13 cellular contexts compared by ENCODE assay signal in the genomic region with DNA sequence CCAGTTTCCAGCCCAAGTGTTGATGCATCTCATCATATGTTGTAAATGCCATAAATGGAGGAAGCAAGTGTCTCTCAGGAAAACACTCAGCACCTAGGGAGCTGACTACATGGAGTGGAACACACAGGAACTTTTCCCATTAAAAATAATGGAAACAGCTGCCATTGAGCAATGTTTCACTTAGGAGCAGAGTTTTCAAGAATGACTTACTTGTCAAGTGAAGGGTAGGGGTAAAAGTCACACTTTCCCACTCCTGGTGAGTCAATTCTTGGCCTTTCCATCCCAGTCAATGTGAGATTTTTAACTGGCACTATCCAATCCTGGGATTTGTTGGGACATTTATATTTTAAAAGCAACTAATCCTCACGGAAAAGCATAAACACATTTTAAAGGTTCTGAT.
DNase-seq lines count a peak whose midpoint lies in the region; TF ChIP-seq lines count a peak whose summit lies in the region.
"Had no signal": no experiment of that assay in that cellular context is flagged by ENCODE, and none has a peak within 500 bp of the region (broad histone marks: within the 10 kb centered on the region; RNA-seq: fewer than 3 reads in every experiment).

No MANE protein-coding gene starts in this region.

- H4K12ac ChIP-seq in trophoblast cell (ENCODE audit: low read depth, low read length) = no peak overlapping the region

- H3K4ac ChIP-seq in trophoblast cell (ENCODE audit: low read depth, low read length) = no peak overlapping the region

- H3K36me3 ChIP-seq in trophoblast cell (ENCODE audit: control insufficient read depth in 1 of 2, insufficient read depth in 2 of 2, low read length in 2 of 2) = no peaks in the 10 kb centered on the region
- H3K36me3 ChIP-seq in Caco-2 (ENCODE audit: control insufficient read depth, insufficient read depth, low read length) = no peaks in the 10 kb centered on the region
- H3K36me3 ChIP-seq in OCI-LY7 (ENCODE audit: insufficient read depth, low read length) = no peaks in the 10 kb centered on the region

- TF ChIP-seq CTCF in fibroblast of mammary gland (conservative IDR thresholded peaks at IDR 0.05; ENCODE audit: control insufficient read depth, insufficient read depth, low read depth, low read length) = no peak
- TF ChIP-seq CTCF in Caco-2 (IDR thresholded peaks at IDR 0.05; ENCODE audit: insufficient read depth in 1 of 2, low read depth in 1 of 2, low read length in 1 of 2, severe bottlenecking in 1 of 2, unreplicated experiment in 1 of 2) = no peak
- no peak for TF ChIP-seq CTCF in OCI-LY7 (conservative IDR thresholded peaks at IDR 0.05; ENCODE audit: low read length)

- peak overlapping the region; percentile 35 for H2BK12ac ChIP-seq in trophoblast cell (ENCODE audit: low read length)

- BruUV-seq in Caco-2 (replicated peaks; lab: Mats Ljungman, UMichigan) = no TSS peak
- no TSS peak for BruUV-seq in OCI-LY7 (replicated peaks; lab: Mats Ljungman, UMichigan)

- H3K27ac Mint-ChIP-seq in Caco-2 (ENCODE audit: unreplicated experiment) = no peak overlapping the region
- H3K27ac Mint-ChIP-seq: CD14-positive monocyte; CD8-positive, alpha-beta T cell had no signal

- H3K79me2 ChIP-seq in trophoblast cell (ENCODE audit: control insufficient read depth, insufficient read depth, low read length, poor library complexity) (no peaks in the 10 kb centered on the region), OCI-LY7 (ENCODE audit: insufficient read depth, low read depth, low read length) (no peaks in the 10 kb centered on the region)

- peaks cover 19% of the 10 kb centered on the region for H3K27me3 Mint-ChIP-seq in Caco-2 (ENCODE audit: insufficient read depth, unreplicated experiment)

- intact Hi-C loops in Caco-2 (cut with micrococcal nuclease; ENCODE audit: unreplicated experiment) = loop anchor here (10.0 kb wide), 1 partner anchor 120 kb away; a partner anchor contains a TSS
- intact Hi-C loops in OCI-LY7 (cut with micrococcal nuclease; ENCODE audit: unreplicated experiment) = loop anchor here (10.0 kb wide), 1 partner anchor 490 kb away; no protein-coding TSS in a partner anchor

- H3K4me3 Mint-ChIP-seq in Caco-2 (ENCODE audit: unreplicated experiment) = no peak overlapping the region
- H3K4me3 Mint-ChIP-seq: CD14-positive monocyte; CD8-positive, alpha-beta T cell had no signal

- H4K20me1 ChIP-seq in OCI-LY7 (ENCODE audit: insufficient read depth, low read length) = no peaks in the 10 kb centered on the region; the same call in 1 of the 2 replicates

- H3K4me1 ChIP-seq in trophoblast cell (ENCODE audit: control insufficient read depth in 1 of 2, insufficient read depth in 2 of 2, low read length in 2 of 2) (peaks cover 13 to 21% of the 10 kb centered on the region in 2 experiments), Caco-2 (no peaks in the 10 kb centered on the region), OCI-LY7 (ENCODE audit: insufficient read depth, low read length, poor library complexity, severe bottlenecking) (no peaks in the 10 kb centered on the region)
- H3K4me1 ChIP-seq: A549 had no signal

- H3K4me2 ChIP-seq in trophoblast cell (ENCODE audit: low read length) (no peak overlapping the region), OCI-LY7 (ENCODE audit: low read length) (no peak overlapping the region)
- H3K4me2 ChIP-seq: A549 had no signal

- no peak overlapping the region for H4K91ac ChIP-seq in trophoblast cell (ENCODE audit: low read depth, low read length)

- H3K36me3 Mint-ChIP-seq in Caco-2 (ENCODE audit: insufficient read depth, unreplicated experiment) = no peaks in the 10 kb centered on the region
- H3K36me3 Mint-ChIP-seq: CD14-positive monocyte; CD8-positive, alpha-beta T cell had no signal

- H3K23ac ChIP-seq in trophoblast cell (ENCODE audit: low read length) = no peak overlapping the region

- H2BK120ac ChIP-seq in trophoblast cell (ENCODE audit: insufficient read depth, low read length, poor library complexity) = peak overlapping the region; percentile 46

- no CpG with 5 or more reads among the region's 1 CpG for WGBS in trophoblast cell (ENCODE audit: extremely low coverage, insufficient coverage, insufficient read length)

- peaks cover 16% of the 10 kb centered on the region for H3K79me1 ChIP-seq in trophoblast cell (ENCODE audit: low read length)

- H3K27ac ChIP-seq in trophoblast cell (ENCODE audit: low read depth, low read length) (peak overlapping the region; percentile 40), OCI-LY7 (ENCODE audit: low read depth, low read length, poor library complexity, severe bottlenecking) (no peak overlapping the region)
- H3K27ac ChIP-seq: A549 had no signal

- no peaks in the 10 kb centered on the region for H3K9me3 ChIP-seq in trophoblast cell (ENCODE audit: insufficient read depth, low read depth, low read length)
- no peaks in the 10 kb centered on the region for H3K9me3 ChIP-seq in Caco-2
- no peaks in the 10 kb centered on the region for H3K9me3 ChIP-seq in OCI-LY7 (ENCODE audit: low read length)
- H3K9me3 ChIP-seq: A549 had no signal

- H3K4me3 ChIP-seq in fibroblast of mammary gland (ENCODE audit: control insufficient read depth, low read depth, low read length) = no peak overlapping the region
- no peak overlapping the region for H3K4me3 ChIP-seq in trophoblast cell (ENCODE audit: low read depth, low read length)
- no peak overlapping the region for H3K4me3 ChIP-seq in Caco-2 (ENCODE audit: low read depth, low read length)
- H3K4me3 ChIP-seq in OCI-LY7 (ENCODE audit: low read depth, low read length, poor library complexity, severe bottlenecking) = no peak overlapping the region
- H3K4me3 ChIP-seq: A549 had no signal

- H3K27me3 ChIP-seq in trophoblast cell (ENCODE audit: insufficient read depth, low read length) (no peaks in the 10 kb centered on the region), Caco-2 (replicated peaks; ENCODE audit: control insufficient read depth, insufficient read depth, low read length) (no peaks in the 10 kb centered on the region)

- H4K8ac ChIP-seq in trophoblast cell (ENCODE audit: low read depth, low read length) = no peak overlapping the region

- H2AFZ ChIP-seq in trophoblast cell (ENCODE audit: insufficient read depth, low read length, poor library complexity) (no peak overlapping the region), OCI-LY7 (ENCODE audit: low read length) (no peak overlapping the region)

- H2AK5ac ChIP-seq in trophoblast cell (ENCODE audit: low read length) = no peak overlapping the region

- H3K18ac ChIP-seq in trophoblast cell (ENCODE audit: low read length) = no peak overlapping the region

- no peaks in the 10 kb centered on the region for H3K9me2 ChIP-seq in OCI-LY7 (ENCODE audit: insufficient read depth, low read length)

- CTCF ChIA-PET in Caco-2 (lab: Charles Lee) = no interaction called here
- CTCF ChIA-PET in OCI-LY7 (lab: Charles Lee; ENCODE audit: unreplicated experiment) = no interaction called here

- POLR2A ChIA-PET in Caco-2 (lab: Charles Lee) (no interaction called here), OCI-LY7 (lab: Charles Lee) (no interaction called here)

- H3K9ac ChIP-seq in trophoblast cell (ENCODE audit: low read length) = no peak overlapping the region

- H3K14ac ChIP-seq in trophoblast cell (ENCODE audit: low read length) = no peak overlapping the region

- DNase-seq in LHCN-M2 (ENCODE audit: low read depth) = peak; percentile 26
- peak; percentile 48 for DNase-seq in fibroblast of mammary gland (ENCODE audit: low read depth)
- peak in 1 of 2 donors; percentile 26 for DNase-seq in trophoblast cell
- no peak for DNase-seq in Caco-2
- DNase-seq in NCI-H187 treated with DMSO at 0.1 percent for 48 hours (lab: John Stamatoyannopoulos, UW) = no peak
- no peak for DNase-seq in activated gamma-delta T cell treated with Interleukin-2 at 50 U/mL for 16 hours
- DNase-seq in OCI-LY7 (ENCODE audit: low spot score) = no peak
- DNase-seq: CD8-positive, alpha-beta T cell; COR-L47; GF-D8; HCEC 1CT had no signal

- no peak overlapping the region for H2BK5ac ChIP-seq in trophoblast cell (ENCODE audit: low read depth, low read length, poor library complexity)

- H3K9me3 Mint-ChIP-seq in Caco-2 (ENCODE audit: unreplicated experiment) = no peaks in the 10 kb centered on the region
- H3K9me3 Mint-ChIP-seq: CD8-positive, alpha-beta T cell had no signal

- H3K4me1 Mint-ChIP-seq in Caco-2 (ENCODE audit: low read depth, unreplicated experiment) = no peaks in the 10 kb centered on the region

Comparison
In these comparisons a context has a peak if more than half of its experiments do, and no peak if none do; other contexts are left out.
1. DNase-seq: peak in LHCN-M2 (single experiment) and fibroblast of mammary gland (single experiment); none in Caco-2 (0 of 2), NCI-H187 treated with DMSO at 0.1 percent for 48 hours (single experiment), activated gamma-delta T cell treated with Interleukin-2 at 50 U/mL for 16 hours (single experiment) and OCI-LY7 (single experiment).